ENCODE assay signal across 1 cellular context in the genomic region with DNA sequence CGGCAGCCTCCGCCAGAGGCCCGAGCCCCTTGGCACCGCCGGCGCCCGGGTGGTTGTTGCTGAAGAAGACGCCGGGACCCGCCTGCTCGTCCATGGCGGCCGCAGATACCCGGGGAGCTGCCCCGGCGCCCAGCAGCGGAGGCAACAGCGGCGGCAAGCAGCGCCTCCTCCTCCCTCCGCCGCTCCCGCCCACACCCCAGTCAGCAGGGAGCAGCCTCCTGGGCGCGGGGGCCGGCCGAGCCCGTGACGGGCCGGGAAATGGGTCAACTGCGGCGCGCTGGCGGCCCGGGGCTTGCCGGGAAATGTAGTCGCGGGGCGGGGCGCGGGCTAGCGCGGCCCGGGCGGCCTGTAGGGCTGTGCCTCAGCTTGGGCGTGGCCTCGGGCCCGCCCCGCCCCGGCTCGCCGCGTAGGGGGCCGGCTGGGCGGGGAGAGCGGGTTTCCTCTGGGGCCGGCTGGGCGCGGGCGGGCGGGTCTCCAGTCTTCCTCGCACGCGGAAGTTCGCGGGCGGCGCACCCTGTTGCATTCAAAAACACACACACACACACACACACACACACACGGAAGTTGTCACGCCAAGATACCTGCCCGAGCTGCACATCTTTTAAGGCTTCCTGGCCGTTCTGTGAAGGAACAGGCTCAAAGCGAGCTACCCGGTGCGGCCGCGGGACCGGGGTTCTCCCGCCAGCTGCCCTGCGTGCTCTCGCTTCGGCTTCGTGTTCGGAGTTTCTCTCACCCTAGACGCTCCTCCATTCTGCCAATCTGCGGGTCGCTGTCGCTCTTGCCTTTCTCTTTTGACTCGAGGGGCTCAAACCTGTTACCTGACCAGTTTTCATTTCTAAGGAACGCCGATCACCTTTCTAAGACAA.
TF ChIP-seq lines count a peak whose summit lies in the region.

A gene with protein sequence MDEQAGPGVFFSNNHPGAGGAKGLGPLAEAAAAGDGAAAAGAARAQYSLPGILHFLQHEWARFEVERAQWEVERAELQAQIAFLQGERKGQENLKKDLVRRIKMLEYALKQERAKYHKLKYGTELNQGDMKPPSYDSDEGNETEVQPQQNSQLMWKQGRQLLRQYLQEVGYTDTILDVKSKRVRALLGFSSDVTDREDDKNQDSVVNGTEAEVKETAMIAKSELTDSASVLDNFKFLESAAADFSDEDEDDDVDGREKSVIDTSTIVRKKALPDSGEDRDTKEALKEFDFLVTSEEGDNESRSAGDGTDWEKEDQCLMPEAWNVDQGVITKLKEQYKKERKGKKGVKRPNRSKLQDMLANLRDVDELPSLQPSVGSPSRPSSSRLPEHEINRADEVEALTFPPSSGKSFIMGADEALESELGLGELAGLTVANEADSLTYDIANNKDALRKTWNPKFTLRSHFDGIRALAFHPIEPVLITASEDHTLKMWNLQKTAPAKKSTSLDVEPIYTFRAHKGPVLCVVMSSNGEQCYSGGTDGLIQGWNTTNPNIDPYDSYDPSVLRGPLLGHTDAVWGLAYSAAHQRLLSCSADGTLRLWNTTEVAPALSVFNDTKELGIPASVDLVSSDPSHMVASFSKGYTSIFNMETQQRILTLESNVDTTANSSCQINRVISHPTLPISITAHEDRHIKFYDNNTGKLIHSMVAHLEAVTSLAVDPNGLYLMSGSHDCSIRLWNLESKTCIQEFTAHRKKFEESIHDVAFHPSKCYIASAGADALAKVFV (minus strand): TSS at position 167 of the 866 bp plus-strand sequence. CDS start 73 bp downstream, at position 94.

TF ChIP-seq in K562, 482 proteins besides CTCF, POLR2A, EP300 and RAD21 (continued from another document and continues in another):
- TF ChIP-seq, protein P1, sequence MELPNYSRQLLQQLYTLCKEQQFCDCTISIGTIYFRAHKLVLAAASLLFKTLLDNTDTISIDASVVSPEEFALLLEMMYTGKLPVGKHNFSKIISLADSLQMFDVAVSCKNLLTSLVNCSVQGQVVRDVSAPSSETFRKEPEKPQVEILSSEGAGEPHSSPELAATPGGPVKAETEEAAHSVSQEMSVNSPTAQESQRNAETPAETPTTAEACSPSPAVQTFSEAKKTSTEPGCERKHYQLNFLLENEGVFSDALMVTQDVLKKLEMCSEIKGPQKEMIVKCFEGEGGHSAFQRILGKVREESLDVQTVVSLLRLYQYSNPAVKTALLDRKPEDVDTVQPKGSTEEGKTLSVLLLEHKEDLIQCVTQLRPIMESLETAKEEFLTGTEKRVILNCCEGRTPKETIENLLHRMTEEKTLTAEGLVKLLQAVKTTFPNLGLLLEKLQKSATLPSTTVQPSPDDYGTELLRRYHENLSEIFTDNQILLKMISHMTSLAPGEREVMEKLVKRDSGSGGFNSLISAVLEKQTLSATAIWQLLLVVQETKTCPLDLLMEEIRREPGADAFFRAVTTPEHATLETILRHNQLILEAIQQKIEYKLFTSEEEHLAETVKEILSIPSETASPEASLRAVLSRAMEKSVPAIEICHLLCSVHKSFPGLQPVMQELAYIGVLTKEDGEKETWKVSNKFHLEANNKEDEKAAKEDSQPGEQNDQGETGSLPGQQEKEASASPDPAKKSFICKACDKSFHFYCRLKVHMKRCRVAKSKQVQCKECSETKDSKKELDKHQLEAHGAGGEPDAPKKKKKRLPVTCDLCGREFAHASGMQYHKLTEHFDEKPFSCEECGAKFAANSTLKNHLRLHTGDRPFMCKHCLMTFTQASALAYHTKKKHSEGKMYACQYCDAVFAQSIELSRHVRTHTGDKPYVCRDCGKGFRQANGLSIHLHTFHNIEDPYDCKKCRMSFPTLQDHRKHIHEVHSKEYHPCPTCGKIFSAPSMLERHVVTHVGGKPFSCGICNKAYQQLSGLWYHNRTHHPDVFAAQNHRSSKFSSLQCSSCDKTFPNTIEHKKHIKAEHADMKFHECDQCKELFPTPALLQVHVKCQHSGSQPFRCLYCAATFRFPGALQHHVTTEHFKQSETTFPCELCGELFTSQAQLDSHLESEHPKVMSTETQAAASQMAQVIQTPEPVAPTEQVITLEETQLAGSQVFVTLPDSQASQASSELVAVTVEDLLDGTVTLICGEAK (IDR thresholded peaks at IDR 0.05), result peak; percentile 67; the same call in 1 of the 2 replicates
- TF ChIP-seq, protein P1 (CRISPR knock-in tag; IDR thresholded peaks at IDR 0.05), result no peak
- TF ChIP-seq PHB2 (IDR thresholded peaks at IDR 0.05; ENCODE audit: low read depth), result no peak
- peak; percentile 88 for TF ChIP-seq ELF1 (tag; IDR thresholded peaks at IDR 0.05)
- no peak for TF ChIP-seq ZNF316 (IDR thresholded peaks at IDR 0.05)
- no peak for TF ChIP-seq MECOM (CRISPR knock-in tag; IDR thresholded peaks at IDR 0.05)
- TF ChIP-seq ZC3H8 (IDR thresholded peaks at IDR 0.05), result no peak
- no peak for TF ChIP-seq NR3C1 (CRISPR knock-in tag; IDR thresholded peaks at IDR 0.05)
- TF ChIP-seq SMARCE1 (IDR thresholded peaks at IDR 0.05), result peak; percentile 45; the same call in 1 of the 2 replicates
- peak; percentile 69; the same call in 1 of the 2 replicates for TF ChIP-seq HDAC2 (IDR thresholded peaks at IDR 0.05)
- TF ChIP-seq GATA2 (CRISPR knock-in tag; IDR thresholded peaks at IDR 0.05), result no peak
- 0 out of 2 replicates have a peak, but pooled peaks have one; percentile 25 for TF ChIP-seq SIN3B (IDR thresholded peaks at IDR 0.05; ENCODE audit: low read depth)
- TF ChIP-seq, protein P2, sequence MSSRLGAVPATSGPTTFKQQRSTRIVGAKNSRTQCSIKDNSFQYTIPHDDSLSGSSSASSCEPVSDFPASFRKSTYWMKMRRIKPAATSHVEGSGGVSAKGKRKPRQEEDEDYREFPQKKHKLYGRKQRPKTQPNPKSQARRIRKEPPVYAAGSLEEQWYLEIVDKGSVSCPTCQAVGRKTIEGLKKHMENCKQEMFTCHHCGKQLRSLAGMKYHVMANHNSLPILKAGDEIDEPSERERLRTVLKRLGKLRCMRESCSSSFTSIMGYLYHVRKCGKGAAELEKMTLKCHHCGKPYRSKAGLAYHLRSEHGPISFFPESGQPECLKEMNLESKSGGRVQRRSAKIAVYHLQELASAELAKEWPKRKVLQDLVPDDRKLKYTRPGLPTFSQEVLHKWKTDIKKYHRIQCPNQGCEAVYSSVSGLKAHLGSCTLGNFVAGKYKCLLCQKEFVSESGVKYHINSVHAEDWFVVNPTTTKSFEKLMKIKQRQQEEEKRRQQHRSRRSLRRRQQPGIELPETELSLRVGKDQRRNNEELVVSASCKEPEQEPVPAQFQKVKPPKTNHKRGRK (tag; IDR thresholded peaks at IDR 0.05), result no peak
- peak in 1 of 2 experiments; percentile 74; a peak in 2 of 4 replicates for TF ChIP-seq TEAD1 (CRISPR knock-in tag; IDR thresholded peaks at IDR 0.05)
- TF ChIP-seq, protein P3, sequence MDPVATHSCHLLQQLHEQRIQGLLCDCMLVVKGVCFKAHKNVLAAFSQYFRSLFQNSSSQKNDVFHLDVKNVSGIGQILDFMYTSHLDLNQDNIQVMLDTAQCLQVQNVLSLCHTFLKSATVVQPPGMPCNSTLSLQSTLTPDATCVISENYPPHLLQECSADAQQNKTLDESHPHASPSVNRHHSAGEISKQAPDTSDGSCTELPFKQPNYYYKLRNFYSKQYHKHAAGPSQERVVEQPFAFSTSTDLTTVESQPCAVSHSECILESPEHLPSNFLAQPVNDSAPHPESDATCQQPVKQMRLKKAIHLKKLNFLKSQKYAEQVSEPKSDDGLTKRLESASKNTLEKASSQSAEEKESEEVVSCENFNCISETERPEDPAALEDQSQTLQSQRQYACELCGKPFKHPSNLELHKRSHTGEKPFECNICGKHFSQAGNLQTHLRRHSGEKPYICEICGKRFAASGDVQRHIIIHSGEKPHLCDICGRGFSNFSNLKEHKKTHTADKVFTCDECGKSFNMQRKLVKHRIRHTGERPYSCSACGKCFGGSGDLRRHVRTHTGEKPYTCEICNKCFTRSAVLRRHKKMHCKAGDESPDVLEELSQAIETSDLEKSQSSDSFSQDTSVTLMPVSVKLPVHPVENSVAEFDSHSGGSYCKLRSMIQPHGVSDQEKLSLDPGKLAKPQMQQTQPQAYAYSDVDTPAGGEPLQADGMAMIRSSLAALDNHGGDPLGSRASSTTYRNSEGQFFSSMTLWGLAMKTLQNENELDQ (CRISPR knock-in tag; IDR thresholded peaks at IDR 0.05; ENCODE audit: borderline replicate concordance), result no peak
- TF ChIP-seq, protein P4, sequence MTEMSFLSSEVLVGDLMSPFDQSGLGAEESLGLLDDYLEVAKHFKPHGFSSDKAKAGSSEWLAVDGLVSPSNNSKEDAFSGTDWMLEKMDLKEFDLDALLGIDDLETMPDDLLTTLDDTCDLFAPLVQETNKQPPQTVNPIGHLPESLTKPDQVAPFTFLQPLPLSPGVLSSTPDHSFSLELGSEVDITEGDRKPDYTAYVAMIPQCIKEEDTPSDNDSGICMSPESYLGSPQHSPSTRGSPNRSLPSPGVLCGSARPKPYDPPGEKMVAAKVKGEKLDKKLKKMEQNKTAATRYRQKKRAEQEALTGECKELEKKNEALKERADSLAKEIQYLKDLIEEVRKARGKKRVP (CRISPR knock-in tag; IDR thresholded peaks at IDR 0.05), result no peak
- TF ChIP-seq, protein P5, sequence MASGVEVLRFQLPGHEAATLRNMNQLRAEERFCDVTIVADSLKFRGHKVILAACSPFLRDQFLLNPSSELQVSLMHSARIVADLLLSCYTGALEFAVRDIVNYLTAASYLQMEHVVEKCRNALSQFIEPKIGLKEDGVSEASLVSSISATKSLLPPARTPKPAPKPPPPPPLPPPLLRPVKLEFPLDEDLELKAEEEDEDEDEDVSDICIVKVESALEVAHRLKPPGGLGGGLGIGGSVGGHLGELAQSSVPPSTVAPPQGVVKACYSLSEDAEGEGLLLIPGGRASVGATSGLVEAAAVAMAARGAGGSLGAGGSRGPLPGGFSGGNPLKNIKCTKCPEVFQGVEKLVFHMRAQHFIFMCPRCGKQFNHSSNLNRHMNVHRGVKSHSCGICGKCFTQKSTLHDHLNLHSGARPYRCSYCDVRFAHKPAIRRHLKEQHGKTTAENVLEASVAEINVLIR (CRISPR knock-in tag; IDR thresholded peaks at IDR 0.05), result peak; percentile 38; the same call in 1 of the 2 replicates
- peak in 1 of 2 experiments; percentile 34; a peak in 1 of 4 replicates for TF ChIP-seq ARNT (IDR thresholded peaks at IDR 0.05)
- TF ChIP-seq DNMT1 (IDR thresholded peaks at IDR 0.05), result no peak
- no peak for TF ChIP-seq PCBP2 (IDR thresholded peaks at IDR 0.05; ENCODE audit: low read depth, low read length, poor library complexity, severe bottlenecking)
- TF ChIP-seq MAFK (IDR thresholded peaks at IDR 0.05; ENCODE audit: low read length), result no peak
- peak; percentile 73 for TF ChIP-seq ZFX (CRISPR knock-in tag; IDR thresholded peaks at IDR 0.05)
- TF ChIP-seq MYC (IDR thresholded peaks at IDR 0.05; ENCODE audit: low read depth, low read length), result peak; percentile 68; the same call in 1 of the 2 replicates
- 0 out of 2 replicates have a peak, but pooled peaks have one; percentile 43 for TF ChIP-seq MYC (CRISPR knock-in tag; IDR thresholded peaks at IDR 0.05; ENCODE audit: borderline replicate concordance, low read depth)
- TF ChIP-seq ZNF140 (CRISPR knock-in tag; IDR thresholded peaks at IDR 0.05), result no peak
- TF ChIP-seq SP1 (CRISPR knock-in tag; IDR thresholded peaks at IDR 0.05), result peak; percentile 70
- TF ChIP-seq, protein P6, sequence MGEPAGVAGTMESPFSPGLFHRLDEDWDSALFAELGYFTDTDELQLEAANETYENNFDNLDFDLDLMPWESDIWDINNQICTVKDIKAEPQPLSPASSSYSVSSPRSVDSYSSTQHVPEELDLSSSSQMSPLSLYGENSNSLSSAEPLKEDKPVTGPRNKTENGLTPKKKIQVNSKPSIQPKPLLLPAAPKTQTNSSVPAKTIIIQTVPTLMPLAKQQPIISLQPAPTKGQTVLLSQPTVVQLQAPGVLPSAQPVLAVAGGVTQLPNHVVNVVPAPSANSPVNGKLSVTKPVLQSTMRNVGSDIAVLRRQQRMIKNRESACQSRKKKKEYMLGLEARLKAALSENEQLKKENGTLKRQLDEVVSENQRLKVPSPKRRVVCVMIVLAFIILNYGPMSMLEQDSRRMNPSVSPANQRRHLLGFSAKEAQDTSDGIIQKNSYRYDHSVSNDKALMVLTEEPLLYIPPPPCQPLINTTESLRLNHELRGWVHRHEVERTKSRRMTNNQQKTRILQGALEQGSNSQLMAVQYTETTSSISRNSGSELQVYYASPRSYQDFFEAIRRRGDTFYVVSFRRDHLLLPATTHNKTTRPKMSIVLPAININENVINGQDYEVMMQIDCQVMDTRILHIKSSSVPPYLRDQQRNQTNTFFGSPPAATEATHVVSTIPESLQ (CRISPR knock-in tag; IDR thresholded peaks at IDR 0.05), result no peak
- TF ChIP-seq ZNF445 (CRISPR knock-in tag; IDR thresholded peaks at IDR 0.05; ENCODE audit: low read depth), result no peak
- 0 out of 2 replicates have a peak, but pooled peaks have one; percentile 50 for TF ChIP-seq ZSCAN32 (CRISPR knock-in tag; IDR thresholded peaks at IDR 0.05)
- TF ChIP-seq RBM14 (IDR thresholded peaks at IDR 0.05; ENCODE audit: borderline replicate concordance, insufficient read depth, low read depth, low read length), result no peak
- no peak for TF ChIP-seq HEY1 (CRISPR knock-in tag; IDR thresholded peaks at IDR 0.05; ENCODE audit: borderline replicate concordance)
- TF ChIP-seq FIP1L1 (IDR thresholded peaks at IDR 0.05; ENCODE audit: low read depth, low read length, poor library complexity, severe bottlenecking), result no peak
- TF ChIP-seq SLC30A9 (CRISPR knock-in tag; IDR thresholded peaks at IDR 0.05), result no peak
- TF ChIP-seq, protein P7, sequence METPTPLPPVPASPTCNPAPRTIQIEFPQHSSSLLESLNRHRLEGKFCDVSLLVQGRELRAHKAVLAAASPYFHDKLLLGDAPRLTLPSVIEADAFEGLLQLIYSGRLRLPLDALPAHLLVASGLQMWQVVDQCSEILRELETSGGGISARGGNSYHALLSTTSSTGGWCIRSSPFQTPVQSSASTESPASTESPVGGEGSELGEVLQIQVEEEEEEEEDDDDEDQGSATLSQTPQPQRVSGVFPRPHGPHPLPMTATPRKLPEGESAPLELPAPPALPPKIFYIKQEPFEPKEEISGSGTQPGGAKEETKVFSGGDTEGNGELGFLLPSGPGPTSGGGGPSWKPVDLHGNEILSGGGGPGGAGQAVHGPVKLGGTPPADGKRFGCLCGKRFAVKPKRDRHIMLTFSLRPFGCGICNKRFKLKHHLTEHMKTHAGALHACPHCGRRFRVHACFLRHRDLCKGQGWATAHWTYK (CRISPR knock-in tag; IDR thresholded peaks at IDR 0.05), result peak; percentile 30
